13 cellular contexts compared by ENCODE assay signal in the genomic region with DNA sequence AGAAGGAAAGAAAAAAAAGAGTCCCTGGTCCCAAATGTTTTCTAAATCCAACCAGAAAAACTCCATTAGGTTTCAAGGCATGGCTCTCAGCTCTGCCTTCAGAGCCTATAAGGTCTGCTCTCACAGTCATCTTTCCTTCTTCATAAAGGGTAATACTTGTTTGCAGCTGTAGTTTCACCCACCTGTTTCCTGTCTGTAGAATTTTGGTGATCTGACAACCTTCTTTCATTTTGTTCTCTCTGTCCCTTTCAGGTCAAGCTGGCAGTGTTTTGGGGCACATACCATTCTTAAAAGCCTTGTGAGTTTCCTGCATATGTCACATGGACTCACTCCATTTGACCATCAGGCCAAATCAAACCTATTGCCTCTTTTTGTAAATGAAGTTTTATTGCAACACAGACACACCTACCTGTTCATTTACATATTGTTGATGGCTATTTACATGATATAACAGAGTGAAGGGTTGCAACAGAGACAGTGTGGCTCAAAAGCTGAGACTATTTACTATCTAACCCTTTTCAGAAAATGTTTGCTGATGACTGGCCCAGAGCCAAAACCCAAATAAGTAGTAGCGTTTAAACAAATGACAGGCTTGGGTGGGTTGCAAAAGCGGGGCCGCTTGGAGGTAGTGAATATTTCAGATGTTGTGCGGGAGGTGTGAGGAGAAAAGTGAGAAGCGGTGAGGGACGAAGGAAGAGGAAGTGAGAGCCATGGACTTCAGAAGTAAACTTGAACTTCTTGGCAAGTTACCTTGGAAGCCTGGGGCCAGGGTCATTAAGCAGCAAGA.
DNase-seq lines count a peak whose midpoint lies in the region; ATAC-seq and TF ChIP-seq lines count a peak whose summit lies in the region.
"Had no signal": no experiment of that assay in that cellular context is flagged by ENCODE, and none has a peak within 500 bp of the region (broad histone marks: within the 10 kb centered on the region; RNA-seq: fewer than 3 reads in every experiment).

No MANE protein-coding gene starts in this region.

- peaks cover 19% of the 10 kb centered on the region for H3K9me3 Mint-ChIP-seq in activated T-helper 1 cell treated with anti-CD3 and anti-CD28 coated beads, Interleukin-12 subunit alpha, Interleukin-12 subunit beta, Interleukin-2, Interleukin-4 antibody, amounts not matched to agents 30 ng/mL and 10 ng/mL and 1 ng/mL, durations not matched to agents 14 hours and 24 hours and 36 hours

- H3K4me1 Mint-ChIP-seq in activated T-helper 1 cell treated with anti-CD3 and anti-CD28 coated beads, Interleukin-12 subunit alpha, Interleukin-12 subunit beta, Interleukin-2, Interleukin-4 antibody, amounts not matched to agents 30 ng/mL and 10 ng/mL and 1 ng/mL, durations not matched to agents 14 hours and 24 hours and 36 hours (ENCODE audit: low read depth): peaks cover 33% of the 10 kb centered on the region

- peaks cover 2% of the 10 kb centered on the region for H3K27me3 Mint-ChIP-seq in activated T-helper 1 cell treated with anti-CD3 and anti-CD28 coated beads, Interleukin-12 subunit alpha, Interleukin-12 subunit beta, Interleukin-2, Interleukin-4 antibody, amounts not matched to agents 30 ng/mL and 10 ng/mL and 1 ng/mL, durations not matched to agents 14 hours and 24 hours and 36 hours (ENCODE audit: insufficient read depth)

- DNase-seq in activated T-helper 1 cell treated with anti-CD3 and anti-CD28 coated beads, Interleukin-12 subunit alpha, Interleukin-12 subunit beta, Interleukin-2, Interleukin-4 antibody, amounts not matched to agents 30 ng/mL and 10 ng/mL and 1 ng/mL, durations not matched to agents 14 hours and 24 hours and 36 hours (ENCODE audit: low spot score): no peak
- no peak for DNase-seq in activated CD8-positive, alpha-beta memory T cell treated with anti-CD3 and anti-CD28 coated beads, Interleukin-2, amount 50 U/mL, for 48 hours
- no peak for DNase-seq in A172 (ENCODE audit: low spot score)
- DNase-seq in dorsolateral prefrontal cortex: no peak
- no peak for DNase-seq in EL
- DNase-seq: caudate nucleus, DMS 273 treated with DMSO at 0.1 percent for 48 hours, mammary epithelial cell had no signal

- peaks cover 2% of the 10 kb centered on the region for H3K36me3 Mint-ChIP-seq in activated T-helper 1 cell treated with anti-CD3 and anti-CD28 coated beads, Interleukin-12 subunit alpha, Interleukin-12 subunit beta, Interleukin-2, Interleukin-4 antibody, amounts not matched to agents 30 ng/mL and 10 ng/mL and 1 ng/mL, durations not matched to agents 14 hours and 24 hours and 36 hours (ENCODE audit: low read depth)

- H3K27ac ChIP-seq in dorsolateral prefrontal cortex: no peak overlapping the region
- H3K27ac ChIP-seq: gastroesophageal sphincter, right atrium auricular region had no signal

- ATAC-seq in GM18867 (IDR thresholded peaks at IDR 0.05; ENCODE audit: unreplicated experiment) (peak; percentile 42), GM21723 (IDR thresholded peaks at IDR 0.05; ENCODE audit: unreplicated experiment) (peak; percentile 42), HG03439 (IDR thresholded peaks at IDR 0.05; ENCODE audit: unreplicated experiment) (peak; percentile 47)
- ATAC-seq: gastroesophageal sphincter had no signal

- intact Hi-C loops in activated T-helper 1 cell treated with anti-CD3 and anti-CD28 coated beads, Interleukin-12 subunit alpha, Interleukin-12 subunit beta, Interleukin-2, Interleukin-4 antibody, amounts not matched to agents 30 ng/mL and 10 ng/mL and 1 ng/mL, durations not matched to agents 14 hours and 24 hours and 36 hours (cut with micrococcal nuclease): loop anchor here (1.0 to 5.0 kb wide), 3 partner anchors 17 to 100 kb away; no protein-coding TSS in a partner anchor
- intact Hi-C loops in dorsolateral prefrontal cortex (cut with DNase I): no loop called here

- peak overlapping the region; percentile 64 for H3K27ac Mint-ChIP-seq in activated T-helper 1 cell treated with anti-CD3 and anti-CD28 coated beads, Interleukin-12 subunit alpha, Interleukin-12 subunit beta, Interleukin-2, Interleukin-4 antibody, amounts not matched to agents 30 ng/mL and 10 ng/mL and 1 ng/mL, durations not matched to agents 14 hours and 24 hours and 36 hours

- TF ChIP-seq CTCF in dorsolateral prefrontal cortex (IDR thresholded peaks at IDR 0.05 in 54 of 56, conservative IDR thresholded peaks at IDR 0.05 in 2 of 56; ENCODE audit: low read depth in 1 of 56, partially characterized antibody in 56 of 56): no peak

- H3K4me3 ChIP-seq in dorsolateral prefrontal cortex: no peak overlapping the region
- H3K4me3 ChIP-seq: gastroesophageal sphincter, right atrium auricular region had no signal

- peak overlapping the region; percentile 40 for H3K4me3 Mint-ChIP-seq in activated T-helper 1 cell treated with anti-CD3 and anti-CD28 coated beads, Interleukin-12 subunit alpha, Interleukin-12 subunit beta, Interleukin-2, Interleukin-4 antibody, amounts not matched to agents 30 ng/mL and 10 ng/mL and 1 ng/mL, durations not matched to agents 14 hours and 24 hours and 36 hours

- H3K27me3 ChIP-seq in dorsolateral prefrontal cortex: no peaks in the 10 kb centered on the region
- H3K27me3 ChIP-seq: gastroesophageal sphincter, right atrium auricular region had no signal
